ENCODE assay signal across 10 cellular contexts in genomic region chr18:63236990-63237389, GRCh38.
DNase-seq lines count a peak whose midpoint lies in the region; TF ChIP-seq lines count a peak whose summit lies in the region.
"Had no signal": no experiment of that assay in that cellular context is flagged by ENCODE, and none has a peak within 500 bp of the region (broad histone marks: within the 10 kb centered on the region; RNA-seq: fewer than 3 reads in every experiment).

No MANE protein-coding gene starts in this region.

- CTCF ChIA-PET in AG04450 (lab: Charles Lee) = interaction anchor here (0.9 kb wide), 1 partner anchor 85 kb away, joined by 3 read pairs; no protein-coding TSS in a partner anchor
- CTCF ChIA-PET in RWPE1 (lab: Yijun Ruan, JAX) = interaction anchor here (0.5 to 1.1 kb wide), 2 partner anchors 86 to 130 kb away, joined by 5 to 6 read pairs; no protein-coding TSS in a partner anchor

- intact Hi-C loops in esophagus squamous epithelium (cut with DNase I) = no loop called here

- H3K36me3 ChIP-seq in esophagus squamous epithelium (no peaks in the 10 kb centered on the region), parathyroid adenoma (ENCODE audit: control insufficient read depth, insufficient read depth, low read length) (no peaks in the 10 kb centered on the region)

- no peak overlapping the region for H3K9ac ChIP-seq in parathyroid adenoma

- peak overlapping the region; percentile 67 for H3K4me2 ChIP-seq in parathyroid adenoma (ENCODE audit: low read length)

- peaks cover 5% of the 10 kb centered on the region for H3K27me3 ChIP-seq in AG04450 (ENCODE audit: control insufficient read depth, insufficient read depth, low read length)
- H3K27me3 ChIP-seq in esophagus squamous epithelium = no peaks in the 10 kb centered on the region
- H3K27me3 ChIP-seq in parathyroid adenoma (ENCODE audit: control insufficient read depth, insufficient read depth, low read length) = no peaks in the 10 kb centered on the region

- WGBS in esophagus squamous epithelium, 2 donors = 85 to 89% methylated on average over 11 to 14 of the region's 14 CpGs

- H3K4me1 ChIP-seq in esophagus squamous epithelium = peaks cover 15 to 36% (median 15%) of the 10 kb centered on the region in 3 donors
- peaks cover 46% of the 10 kb centered on the region for H3K4me1 ChIP-seq in parathyroid adenoma

- no peaks in the 10 kb centered on the region for H3K79me2 ChIP-seq in parathyroid adenoma

- TF ChIP-seq CTCF in AG04450 (IDR thresholded peaks at IDR 0.05; ENCODE audit: low read depth, low read length) (no peak), RWPE1 (conservative IDR thresholded peaks at IDR 0.05; ENCODE audit: low read depth) (no peak), esophagus squamous epithelium (IDR thresholded peaks at IDR 0.05) (no peak), parathyroid adenoma (IDR thresholded peaks at IDR 0.05) (no peak)

- H3K9me3 ChIP-seq in AG04450 (ENCODE audit: control insufficient read depth, insufficient read depth, low read length) (peaks cover 4% of the 10 kb centered on the region; the same call in 1 of the 2 replicates), esophagus squamous epithelium (no peaks in the 10 kb centered on the region), parathyroid adenoma (ENCODE audit: control insufficient read depth, low read length) (no peaks in the 10 kb centered on the region)

- H3K27ac ChIP-seq in AG04450 (ENCODE audit: low read depth, low read length) (peak overlapping the region; percentile 31), RWPE1 (peak overlapping the region; percentile 81), esophagus squamous epithelium (peak overlapping the region; percentile 53 to 87 (median 81)), parathyroid adenoma (peak overlapping the region; percentile 95)

- H3K4me3 ChIP-seq in AG04450 (ENCODE audit: low read depth, low read length) (no peak overlapping the region), esophagus squamous epithelium (peak overlapping the region in 1 of 4 donors; percentile 29), parathyroid adenoma (ENCODE audit: low read depth, low read length) (no peak overlapping the region)

- POLR2A ChIA-PET in AG04450 (lab: Yijun Ruan, JAX) (no interaction called here), RWPE1 (lab: Yijun Ruan, JAX; ENCODE audit: low non-redundant PET) (interaction anchor here (0.7 kb wide), 1 partner anchor 74 kb away, joined by 4 read pairs; no protein-coding TSS in a partner anchor)

- peak overlapping the region; percentile 81 for H2AFZ ChIP-seq in parathyroid adenoma

- no peak for TF ChIP-seq POLR2A in esophagus squamous epithelium (IDR thresholded peaks at IDR 0.05)

- DNase-seq in AG04450 (ENCODE audit: low read depth, low spot score) (no peak), RWPE1 (ENCODE audit: low spot score) (no peak), esophagus squamous epithelium (lab: John Stamatoyannopoulos, UW) (no peak), germinal center (ENCODE audit: low spot score) (no peak), globus pallidus (ENCODE audit: low spot score) (no peak)
- no peak for DNase-seq in stimulated activated CD4-positive, alpha-beta T cell treated with anti-CD3 and anti-CD28 coated beads, Interleukin-2, amount 100 ng/mL, for 48 hours
- DNase-seq in activated CD8-positive, alpha-beta memory T cell treated with anti-CD3 and anti-CD28 coated beads for 24 hours = no peak
- DNase-seq: Calu3, NCI-H1092 treated with DMSO at 0.1 percent for 48 hours had no signal

Comparison
In these comparisons a context has a peak if more than half of its experiments do, and no peak if none do; other contexts are left out.
1. H3K27ac ChIP-seq: peak in every context shown above with its lines; median percentile 95 in parathyroid adenoma; 81 in RWPE1; 81 in esophagus squamous epithelium; 31 in AG04450.